Comparison of ENCODE assay signal across 7 cellular contexts in the genomic region with DNA sequence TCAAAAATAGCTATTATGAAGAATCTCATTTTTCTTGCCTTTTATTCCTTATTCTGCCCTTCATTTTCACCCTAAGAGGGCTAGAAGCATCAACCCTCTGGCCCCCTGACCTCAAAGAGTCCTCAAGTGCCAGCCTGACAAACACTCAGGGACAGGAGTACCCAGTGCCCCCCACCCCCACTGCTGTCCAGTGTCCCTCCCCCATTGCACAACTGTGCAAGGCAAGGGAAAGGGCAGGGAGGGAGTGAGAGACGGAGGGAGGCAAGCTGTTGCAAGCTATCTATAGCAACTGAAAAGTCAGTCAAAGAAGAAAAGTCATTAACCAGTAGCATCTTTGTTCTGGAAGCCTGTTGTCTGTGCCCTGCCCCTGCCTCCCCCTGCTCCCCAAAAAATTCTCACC. TPM values are rescaled to one million over a fixed set of nuclear protein-coding genes. Genes with fewer than 3 reads are reported as not detected.
"Had no signal": no experiment of that assay in that cellular context is flagged by ENCODE, and none has a peak within 500 bp of the region (broad histone marks: within the 10 kb centered on the region; RNA-seq: fewer than 3 reads in every experiment).

No MANE protein-coding gene starts in this region.

RNA-seq across cellular contexts. Expression of a gene that starts 21.1 kb away (rescaled TPM):
- total RNA-seq: Right ventricle myocardium superior had no signal

RNA-seq across cellular contexts. Expression of a gene that starts 33.2 kb away (rescaled TPM):
- total RNA-seq: OCI-LY7, PC-3, PC-9, Right ventricle myocardium inferior, Right ventricle myocardium superior, RPMI7951, SJCRH30 had no signal
